23 cellular contexts compared by ENCODE assay signal in the genomic region with DNA sequence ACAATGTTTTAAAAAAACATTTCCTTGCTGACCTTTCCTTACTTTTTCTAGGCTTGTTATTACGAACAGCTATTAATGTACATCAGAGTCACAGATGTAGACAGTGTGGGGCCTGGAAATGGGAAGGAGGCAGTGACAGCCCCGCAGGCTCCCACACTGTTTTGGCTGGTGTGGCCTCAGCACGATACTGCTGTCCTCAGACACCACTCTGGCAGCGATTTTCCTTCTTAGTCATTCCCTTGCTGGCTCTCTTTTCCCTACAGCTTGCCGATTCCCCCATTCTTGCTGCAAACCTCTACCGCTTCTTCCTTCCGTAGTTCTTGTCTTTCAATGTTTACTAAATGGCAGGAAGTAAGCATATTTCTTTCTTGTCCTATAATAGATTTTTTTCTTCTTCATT.
DNase-seq lines count a peak whose midpoint lies in the region; ATAC-seq and TF ChIP-seq lines count a peak whose summit lies in the region.
"Had no signal": no experiment of that assay in that cellular context is flagged by ENCODE, and none has a peak within 500 bp of the region (broad histone marks: within the 10 kb centered on the region; RNA-seq: fewer than 3 reads in every experiment).

No MANE protein-coding gene starts in this region.

- ATAC-seq in left lung: peak; percentile 63
- no peak for ATAC-seq in GM18909 (IDR thresholded peaks at IDR 0.05; ENCODE audit: poor library complexity, unreplicated experiment)
- ATAC-seq: esophagus mucosa, PC-3 had no signal

- no peak overlapping the region for H3K4me3 ChIP-seq in left lung
- H3K4me3 ChIP-seq in skeletal muscle satellite cell (ENCODE audit: low read length): no peak overlapping the region
- no peak overlapping the region for H3K4me3 ChIP-seq in SJCRH30
- H3K4me3 ChIP-seq: cardiac muscle cell, tibial nerve had no signal

- H3K9me3 ChIP-seq in left lung (no peaks in the 10 kb centered on the region), skeletal muscle satellite cell (replicated peaks; ENCODE audit: low read length) (no peaks in the 10 kb centered on the region), SJCRH30 (replicated peaks) (no peaks in the 10 kb centered on the region)
- H3K9me3 ChIP-seq: tibial nerve had no signal

- intact Hi-C loops in left lung (cut with DNase I): no loop called here

- no peak overlapping the region for H3K4me3 Mint-ChIP-seq in endothelial cell (ENCODE audit: unreplicated experiment)
- H3K4me3 Mint-ChIP-seq: activated CD4-positive, alpha-beta memory T cell treated with anti-CD3 and anti-CD28 coated beads, Interleukin-2, amount 10 ng/mL, durations not matched to agents 7 days and 5 days; CD4-positive, alpha-beta T cell had no signal

- H3K9me3 Mint-ChIP-seq in endothelial cell (ENCODE audit: unreplicated experiment): no peaks in the 10 kb centered on the region
- H3K9me3 Mint-ChIP-seq: activated CD4-positive, alpha-beta memory T cell treated with anti-CD3 and anti-CD28 coated beads, Interleukin-2, amount 10 ng/mL, durations not matched to agents 7 days and 5 days; CD4-positive, alpha-beta T cell had no signal

- H3K36me3 Mint-ChIP-seq in endothelial cell (ENCODE audit: low read depth, unreplicated experiment): no peaks in the 10 kb centered on the region

- DNase-seq in GM03348 (ENCODE audit: low spot score): peak; percentile 5
- DNase-seq in cerebellar cortex (ENCODE audit: low spot score): peak; percentile 22
- DNase-seq in left lung: no peak
- DNase-seq in GM19238 (ENCODE audit: insufficient read length, low spot score): no peak
- no peak for DNase-seq in endothelial cell (ENCODE audit: low spot score)
- DNase-seq in SJCRH30: no peak
- DNase-seq: activated CD4-positive, alpha-beta memory T cell treated with anti-CD3 and anti-CD28 coated beads, Interleukin-2, amount 10 ng/mL, durations not matched to agents 7 days and 5 days; activated CD4-positive, CD25-positive, alpha-beta regulatory T cell; activated gamma-delta T cell treated with Interleukin-2 at 50 U/mL for 16 hours; activated T-cell treated with anti-CD3 and anti-CD28 coated beads for 4 hours; CD4-positive, alpha-beta T cell; DMS153; KBM-7; NCI-H187 treated with DMSO at 0.1 percent for 48 hours; PC-3; stimulated activated CD4-positive, alpha-beta T cell treated with anti-CD3 and anti-CD28 coated beads, Interleukin-1b, Interleukin-23, amount 100 ng/mL, for 48 hours; stimulated activated naive CD4-positive, alpha-beta T cell; T-helper 9 cell had no signal

- no peaks in the 10 kb centered on the region for H3K27me3 ChIP-seq in left lung
- H3K27me3 ChIP-seq in skeletal muscle satellite cell (ENCODE audit: control insufficient read depth, insufficient read depth, low read length): no peaks in the 10 kb centered on the region
- H3K27me3 ChIP-seq in SJCRH30: no peaks in the 10 kb centered on the region
- H3K27me3 ChIP-seq: cardiac muscle cell, tibial nerve had no signal

- H3K4me1 Mint-ChIP-seq in endothelial cell (ENCODE audit: unreplicated experiment): peaks cover 2% of the 10 kb centered on the region
- H3K4me1 Mint-ChIP-seq: activated CD4-positive, alpha-beta memory T cell treated with anti-CD3 and anti-CD28 coated beads, Interleukin-2, amount 10 ng/mL, durations not matched to agents 7 days and 5 days had no signal

- H3K9ac ChIP-seq in skeletal muscle satellite cell (ENCODE audit: low read depth, low read length): no peak overlapping the region

- peaks cover 0 to 6% of the 10 kb centered on the region in 2 donors for H3K4me1 ChIP-seq in left lung
- H3K4me1 ChIP-seq in skeletal muscle satellite cell (ENCODE audit: control insufficient read depth, insufficient read depth, low read length): peaks cover 34% of the 10 kb centered on the region
- H3K4me1 ChIP-seq in SJCRH30: peaks cover 7% of the 10 kb centered on the region

- peak overlapping the region; percentile 37 for H3K4me2 ChIP-seq in skeletal muscle satellite cell (ENCODE audit: low read length)

- no peak overlapping the region for H3K27ac Mint-ChIP-seq in endothelial cell (ENCODE audit: unreplicated experiment)
- H3K27ac Mint-ChIP-seq: activated CD4-positive, alpha-beta memory T cell treated with anti-CD3 and anti-CD28 coated beads, Interleukin-2, amount 10 ng/mL, durations not matched to agents 7 days and 5 days; CD4-positive, alpha-beta T cell had no signal

- H3K36me3 ChIP-seq in left lung (no peaks in the 10 kb centered on the region), skeletal muscle satellite cell (ENCODE audit: insufficient read depth, low read length) (peaks cover 4% of the 10 kb centered on the region), SJCRH30 (no peaks in the 10 kb centered on the region)
- H3K36me3 ChIP-seq: cardiac muscle cell, tibial nerve had no signal

- H3K27me3 Mint-ChIP-seq in endothelial cell (ENCODE audit: unreplicated experiment): no peaks in the 10 kb centered on the region

- no peak for TF ChIP-seq CTCF in left lung (IDR thresholded peaks at IDR 0.05)
- TF ChIP-seq CTCF in endothelial cell (IDR thresholded peaks at IDR 0.05; ENCODE audit: unreplicated experiment): no peak

- no peak overlapping the region for H3K27ac ChIP-seq in left lung
- no peak overlapping the region for H3K27ac ChIP-seq in SJCRH30
- H3K27ac ChIP-seq: cardiac muscle cell had no signal

Comparison
In these comparisons a context has a peak if more than half of its experiments do, and no peak if none do; other contexts are left out.
1. DNase-seq: peak in GM03348 (single experiment) and cerebellar cortex (single experiment); none in left lung (0 of 2), GM19238 (single experiment), endothelial cell (single experiment) and SJCRH30 (0 of 2).